In genomic region chr18:55473534-55473933, GRCh38 we compare ENCODE assay signal across 19 cellular contexts.
A peak's percentile ranks its signal among the peaks of the same experiment; 100 is the strongest.
DNase-seq lines count a peak whose midpoint lies in the region; ATAC-seq and TF ChIP-seq lines count a peak whose summit lies in the region.
"Had no signal": no experiment of that assay in that cellular context is flagged by ENCODE, and none has a peak within 500 bp of the region (broad histone marks: within the 10 kb centered on the region; RNA-seq: fewer than 3 reads in every experiment).

No MANE protein-coding gene starts in this region.

- H3K4me3 ChIP-seq in GM23338: no peak overlapping the region
- no peak overlapping the region for H3K4me3 ChIP-seq in Karpas-422 (ENCODE audit: low read length)
- H3K4me3 ChIP-seq: BLaER1, HAP-1 had no signal

- H3K9me3 ChIP-seq in Karpas-422 (ENCODE audit: low read length): no peaks in the 10 kb centered on the region
- H3K9me3 ChIP-seq: BLaER1, Caco-2, HAP-1 had no signal

- H3K9me2 ChIP-seq in GM23338 (ENCODE audit: insufficient read depth) (no peaks in the 10 kb centered on the region), Karpas-422 (replicated peaks; ENCODE audit: insufficient read depth, low read length) (no peaks in the 10 kb centered on the region)

- no peaks in the 10 kb centered on the region for H3K9me3 Mint-ChIP-seq in GM23338
- no peaks in the 10 kb centered on the region for H3K9me3 Mint-ChIP-seq in WTC11
- no peaks in the 10 kb centered on the region for H3K9me3 Mint-ChIP-seq in mesothelial cell of epicardium
- H3K9me3 Mint-ChIP-seq: CD8-positive, alpha-beta memory T cell; HFFc6 had no signal

- H3K4me1 Mint-ChIP-seq in GM23338 (peaks cover 67% of the 10 kb centered on the region), WTC11 (peaks cover 77% of the 10 kb centered on the region), mesothelial cell of epicardium (peaks cover 56% of the 10 kb centered on the region)

- H3K79me2 ChIP-seq in GM23338 (replicated peaks; ENCODE audit: insufficient read depth): peaks cover 70% of the 10 kb centered on the region
- peaks cover 93% of the 10 kb centered on the region for H3K79me2 ChIP-seq in Karpas-422 (ENCODE audit: low read length)

- DNase-seq in GM23338 (ENCODE audit: low spot score) (no peak), Karpas-422 (no peak), WTC11 (ENCODE audit: low spot score) (no peak), mesothelial cell of epicardium (ENCODE audit: low spot score in 2 of 2, unreplicated experiment in 2 of 2) (no peak), NCI-H345 (lab: John Stamatoyannopoulos, UW) (no peak), middle frontal gyrus (ENCODE audit: extremely low spot score, low spot score) (no peak), retina (no peak)
- DNase-seq: AML-193; Caco-2; CD8-positive, alpha-beta memory T cell; DND-41; GDM1; GOT3; HFFc6 had no signal

- H3K4me1 ChIP-seq in GM23338 (ENCODE audit: insufficient read depth) (peaks cover 15% of the 10 kb centered on the region), Karpas-422 (ENCODE audit: low read length) (peaks cover 90% of the 10 kb centered on the region)

- H3K27ac Mint-ChIP-seq in GM23338: peak overlapping the region; percentile 36
- H3K27ac Mint-ChIP-seq in WTC11: peak overlapping the region; percentile 61
- H3K27ac Mint-ChIP-seq in mesothelial cell of epicardium: peak overlapping the region; percentile 18
- H3K27ac Mint-ChIP-seq: CD8-positive, alpha-beta memory T cell; HFFc6 had no signal

- H4K20me1 ChIP-seq in GM23338 (replicated peaks; ENCODE audit: insufficient read depth) (no peaks in the 10 kb centered on the region), Karpas-422 (ENCODE audit: insufficient read depth, low read depth, low read length) (no peaks in the 10 kb centered on the region)

- H3K36me3 ChIP-seq in GM23338 (ENCODE audit: insufficient read depth) (no peaks in the 10 kb centered on the region), Karpas-422 (ENCODE audit: insufficient read depth, low read length) (no peaks in the 10 kb centered on the region)
- H3K36me3 ChIP-seq: HAP-1 had no signal

- H3K4me3 Mint-ChIP-seq in GM23338: no peak overlapping the region
- H3K4me3 Mint-ChIP-seq in WTC11: no peak overlapping the region
- H3K4me3 Mint-ChIP-seq in mesothelial cell of epicardium: no peak overlapping the region
- H3K4me3 Mint-ChIP-seq: CD8-positive, alpha-beta memory T cell; HFFc6 had no signal

- CTCF ChIA-PET in WTC11 (lab: Charles Lee): no interaction called here

- H3K4me2 ChIP-seq in GM23338 (no peak overlapping the region; the same call in 1 of the 2 replicates), Karpas-422 (ENCODE audit: low read depth, low read length, poor library complexity, severe bottlenecking) (no peak overlapping the region)
- H3K4me2 ChIP-seq: BLaER1 had no signal

- H3F3A ChIP-seq in GM23338 (replicated peaks; ENCODE audit: low read depth): no peaks in the 10 kb centered on the region

- POLR2A ChIA-PET in WTC11 (lab: Charles Lee): no interaction called here

- H3K27me3 ChIP-seq in GM23338 (ENCODE audit: insufficient read depth) (no peaks in the 10 kb centered on the region), Karpas-422 (ENCODE audit: low read length) (no peaks in the 10 kb centered on the region)
- H3K27me3 ChIP-seq: BLaER1 had no signal

- no peak overlapping the region; the same call in 1 of the 2 replicates for H3K27ac ChIP-seq in GM23338 (ENCODE audit: low read depth)
- H3K27ac ChIP-seq in Karpas-422 (ENCODE audit: low read length): peak overlapping the region; percentile 61
- H3K27ac ChIP-seq: 22Rv1, BLaER1 had no signal

- H3K36me3 Mint-ChIP-seq in GM23338 (ENCODE audit: low read depth) (no peaks in the 10 kb centered on the region), WTC11 (no peaks in the 10 kb centered on the region), mesothelial cell of epicardium (no peaks in the 10 kb centered on the region)

- no peak overlapping the region for H3K9ac ChIP-seq in Karpas-422 (ENCODE audit: low read length)
- H3K9ac ChIP-seq: BLaER1 had no signal

- ATAC-seq in GM23338 (no peak), WTC11 (no peak), HG03378 (IDR thresholded peaks at IDR 0.05; ENCODE audit: unreplicated experiment) (no peak)
- ATAC-seq: HepG2 had no signal

- TF ChIP-seq CTCF in GM23338 (conservative IDR thresholded peaks at IDR 0.05; ENCODE audit: low read depth in 2 of 2): no peak
- TF ChIP-seq CTCF in WTC11 (IDR thresholded peaks at IDR 0.05): no peak
- no peak for TF ChIP-seq CTCF in mesothelial cell of epicardium (IDR thresholded peaks at IDR 0.05; ENCODE audit: unreplicated experiment)

- H3K27me3 Mint-ChIP-seq in GM23338 (ENCODE audit: insufficient read depth, low read depth, poor library complexity): no peaks in the 10 kb centered on the region
- no peaks in the 10 kb centered on the region for H3K27me3 Mint-ChIP-seq in WTC11 (ENCODE audit: low read depth)
- H3K27me3 Mint-ChIP-seq in mesothelial cell of epicardium (ENCODE audit: low read depth): no peaks in the 10 kb centered on the region
- H3K27me3 Mint-ChIP-seq: CD8-positive, alpha-beta memory T cell had no signal

- H2AFZ ChIP-seq in GM23338 (no peak overlapping the region), Karpas-422 (ENCODE audit: low read length) (no peak overlapping the region)

TF ChIP-seq in GM23338, 12 proteins besides CTCF, POLR2A, EP300 and RAD21:
- TF ChIP-seq CREB1 (CRISPR knock-in tag; IDR thresholded peaks at IDR 0.05; ENCODE audit: low read depth): no peak
- TF ChIP-seq ZNF114 (CRISPR knock-in tag; IDR thresholded peaks at IDR 0.05): no peak
- TF ChIP-seq EZH2phosphoT487 (IDR thresholded peaks at IDR 0.05; ENCODE audit: unreplicated experiment): no peak

TF ChIP-seq in WTC11, 78 proteins besides CTCF, POLR2A, EP300 and RAD21:
- TF ChIP-seq ESRRA (CRISPR knock-in tag; IDR thresholded peaks at IDR 0.05; ENCODE audit: borderline replicate concordance): no peak
- no peak for TF ChIP-seq CREB1 (CRISPR knock-in tag; IDR thresholded peaks at IDR 0.05)
